In genomic region chr16:68238029-68238345, GRCh38 we compare ENCODE assay signal across 8 cellular contexts. TPM values are rescaled to one million over a fixed set of nuclear protein-coding genes. Genes with fewer than 3 reads are reported as not detected.
DNase-seq lines count a peak whose midpoint lies in the region; ATAC-seq and TF ChIP-seq lines count a peak whose summit lies in the region.

No MANE protein-coding gene starts in this region.

- 30% methylated on average over 16 of the region's 20 CpGs for WGBS in esophagus muscularis mucosa

- no TSS peak for BruUV-seq in OCI-LY7 (replicated peaks; lab: Mats Ljungman, UMichigan)

- no peaks in the 10 kb centered on the region for H3K79me2 ChIP-seq in OCI-LY7 (ENCODE audit: insufficient read depth, low read depth, low read length)

- no peaks in the 10 kb centered on the region for H3K27me3 ChIP-seq in esophagus muscularis mucosa

- H2AFZ ChIP-seq in OCI-LY7 (ENCODE audit: low read length), result peak overlapping the region; percentile 60; the same call in 1 of the 2 replicates

- DNase-seq in OCI-LY7 (ENCODE audit: low spot score) (no peak), esophagus muscularis mucosa (ENCODE audit: extremely low spot score) (no peak), retinal pigment epithelial cell (ENCODE audit: low read depth) (no peak), GDM1 (lab: John Stamatoyannopoulos, UW) (no peak), DMS 273 (lab: John Stamatoyannopoulos, UW; ENCODE audit: unreplicated experiment) (no peak), NCI-H2196 (lab: John Stamatoyannopoulos, UW; ENCODE audit: unreplicated experiment) (no peak)
- DNase-seq in effector CD8-positive, alpha-beta T cell (lab: John Stamatoyannopoulos, UW), result no peak

- H3K36me3 ChIP-seq in OCI-LY7 (ENCODE audit: insufficient read depth, low read length) (no peaks in the 10 kb centered on the region), esophagus muscularis mucosa (no peaks in the 10 kb centered on the region)

- H3K4me2 ChIP-seq in OCI-LY7 (ENCODE audit: low read length), result peak overlapping the region; percentile 77

- ATAC-seq in GM19324 (IDR thresholded peaks at IDR 0.05; ENCODE audit: low FRiP score, unreplicated experiment), result peak; percentile 2

- CTCF ChIA-PET in OCI-LY7 (lab: Charles Lee; ENCODE audit: unreplicated experiment), result no interaction called here

- POLR2A ChIA-PET in OCI-LY7 (lab: Charles Lee), result interaction anchor here (0.5 to 0.6 kb wide), 2 partner anchors 165 to 1587 kb away, joined by 3 to 5 read pairs; no protein-coding TSS in a partner anchor

- peaks cover 36% of the 10 kb centered on the region for H3K4me1 ChIP-seq in OCI-LY7 (ENCODE audit: insufficient read depth, low read length, poor library complexity, severe bottlenecking)
- peaks cover 24 to 55% (median 36%) of the 10 kb centered on the region in 4 donors for H3K4me1 ChIP-seq in esophagus muscularis mucosa

- H3K9me3 ChIP-seq in OCI-LY7 (ENCODE audit: low read length) (no peaks in the 10 kb centered on the region), esophagus muscularis mucosa (no peaks in the 10 kb centered on the region)

- H3K4me3 ChIP-seq in OCI-LY7 (ENCODE audit: low read depth, low read length, poor library complexity, severe bottlenecking), result peak overlapping the region; percentile 65
- H3K4me3 ChIP-seq in esophagus muscularis mucosa, result peak overlapping the region; percentile 61 to 75 (median 68)
- H3K4me3 ChIP-seq in retinal pigment epithelial cell (ENCODE audit: low read length), result peak overlapping the region; percentile 49

- no peak for TF ChIP-seq POLR2A in esophagus muscularis mucosa (IDR thresholded peaks at IDR 0.05; ENCODE audit: low read depth)

- no peak overlapping the region for H3K27ac ChIP-seq in OCI-LY7 (ENCODE audit: low read depth, low read length, poor library complexity, severe bottlenecking)
- peak overlapping the region; percentile 82 to 89 (median 86) for H3K27ac ChIP-seq in esophagus muscularis mucosa (replicated peaks in 1 of 4)

- no peak for TF ChIP-seq EP300 in esophagus muscularis mucosa (IDR thresholded peaks at IDR 0.05)

- no peaks in the 10 kb centered on the region for H4K20me1 ChIP-seq in OCI-LY7 (ENCODE audit: insufficient read depth, low read length)

- intact Hi-C loops in OCI-LY7 (cut with micrococcal nuclease; ENCODE audit: unreplicated experiment), result no loop called here
- intact Hi-C loops in esophagus muscularis mucosa (cut with DNase I), result loop anchor here (5.0 kb wide), 1 partner anchor 151 kb away; the partner anchor contains the start of gene NFATC3

- TF ChIP-seq CTCF in OCI-LY7 (conservative IDR thresholded peaks at IDR 0.05; ENCODE audit: low read length) (no peak), esophagus muscularis mucosa (IDR thresholded peaks at IDR 0.05) (no peak), retinal pigment epithelial cell (conservative IDR thresholded peaks at IDR 0.05; ENCODE audit: low read depth, low read length) (no peak)

- H3K9me2 ChIP-seq in OCI-LY7 (ENCODE audit: insufficient read depth, low read length), result no peaks in the 10 kb centered on the region

RNA-seq across cellular contexts. Expression of gene ESRP2, which starts 2.1 kb away (rescaled TPM):
- 0.08 TPM in 1 of 2 replicates, not detected in the other for total RNA-seq in OCI-LY7 (2014; rRNA removed; shearing (Covaris generic))
- total RNA-seq in OCI-LY7 (2022), result not detected in 2 replicates
- 1 to 10 TPM in 1 of 4 donors, under 1 TPM in 3; 0.17 to 2.1 (median 0.52) TPM for total RNA-seq in esophagus muscularis mucosa

RNA-seq across cellular contexts. Expression of gene PLA2G15, which starts 7.2 kb away (rescaled TPM):
- total RNA-seq in OCI-LY7 (2014; rRNA removed; shearing (Covaris generic)), result 38.9 and 46.2 TPM in 2 replicates
- total RNA-seq in OCI-LY7 (2022) (27.5 and 36.8 TPM in 2 replicates), esophagus muscularis mucosa (10 to 100 TPM; 10.4 to 22.0 (median 15.3) TPM)

RNA-seq across cellular contexts. Expression of gene SLC7A6, which starts 26.3 kb away (rescaled TPM):
- 50.9 and 53.1 TPM in 2 replicates for total RNA-seq in OCI-LY7 (2014; rRNA removed; shearing (Covaris generic))
- total RNA-seq in OCI-LY7 (2022) (79.5 and 98.8 TPM in 2 replicates), esophagus muscularis mucosa (10 to 100 TPM; 18.9 to 37.1 (median 27.3) TPM)
